ENCODE assay signal across 10 cellular contexts in genomic region chr1:15915991-15916390, GRCh38. TPM values are rescaled to one million over a fixed set of nuclear protein-coding genes. Genes with fewer than 3 reads are reported as not detected.
A peak's percentile ranks its signal among the peaks of the same experiment; 100 is the strongest.
DNase-seq lines count a peak whose midpoint lies in the region; ATAC-seq, FAIRE-seq and TF ChIP-seq lines count a peak whose summit lies in the region.
"Had no signal": no experiment of that assay in that cellular context is flagged by ENCODE, and none has a peak within 500 bp of the region (broad histone marks: within the 10 kb centered on the region; RNA-seq: fewer than 3 reads in every experiment).

No MANE protein-coding gene starts in this region.

- H3K4me2 ChIP-seq in BLaER1 treated with 17β-estradiol and CSF1 and Interleukin-3, amounts not matched to agents 10 nM and 100 nM = peak overlapping the region; percentile 63 to 94 (median 80)
- peak overlapping the region; percentile 72 for H3K4me2 ChIP-seq in GM12878 (ENCODE audit: control insufficient read depth, insufficient read depth)

- peak overlapping the region in 9 of 10 experiments; percentile 8 to 49 (median 22); a peak in 9 of 20 replicates for H3K4me3 ChIP-seq in BLaER1 treated with 17β-estradiol and CSF1 and Interleukin-3, amounts not matched to agents 10 nM and 100 nM
- no peak overlapping the region for H3K4me3 ChIP-seq in GM12878
- peak overlapping the region; percentile 40 to 44 for H3K4me3 ChIP-seq in muscle layer of duodenum (ENCODE audit: low read depth in 1 of 2, low read length in 2 of 2)
- H3K4me3 ChIP-seq: SJCRH30, thoracic aorta had no signal

- H3K9ac ChIP-seq in BLaER1 treated with 17β-estradiol and CSF1 and Interleukin-3, amounts not matched to agents 10 nM and 100 nM = peak overlapping the region; percentile 29 to 74 (median 47); a peak in 11 of 22 replicates
- H3K9ac ChIP-seq in GM12878 (ENCODE audit: control insufficient read depth, insufficient read depth, low read length) = no peak overlapping the region

- in situ Hi-C loops in GM12878 (cut with MboI) = no loop called here

- H3K9me3 ChIP-seq in BLaER1 treated with 17β-estradiol and CSF1 and Interleukin-3, amounts not matched to agents 10 nM and 100 nM (replicated peaks in 1 of 11) = peaks cover 0 to 22% (median 5%) of the 10 kb centered on the region in 11 experiments; a peak in 10 of 22 replicates
- H3K9me3 ChIP-seq in GM12878 (replicated peaks; ENCODE audit: control insufficient read depth, insufficient read depth, low read length) = no peaks in the 10 kb centered on the region
- no peaks in the 10 kb centered on the region for H3K9me3 ChIP-seq in muscle layer of duodenum (ENCODE audit: control insufficient read depth in 1 of 2, low read length in 2 of 2)
- H3K9me3 ChIP-seq: SJCRH30, thoracic aorta had no signal

- peak; percentile 54 for DNase-seq in M059J (ENCODE audit: low read depth)
- DNase-seq in GM12878 (ENCODE audit: low read depth, low spot score) = no peak
- no peak for DNase-seq in NCI-H774 (lab: John Stamatoyannopoulos, UW)
- no peak for DNase-seq in Ammon's horn (ENCODE audit: low spot score)
- DNase-seq in NCI-H345 (lab: John Stamatoyannopoulos, UW) = no peak
- DNase-seq: SJCRH30 had no signal

- TF ChIP-seq RAD21 in GM12878 (IDR thresholded peaks at IDR 0.05; ENCODE audit: insufficient read depth, low read depth, low read length) = no peak

- CTCF ChIA-PET in GM12878 (lab: Yijun Ruan, JAX) = interaction anchor here (1.3 to 3.5 kb wide), 5 partner anchors 9 to 112 kb away, joined by 3 to 22 read pairs (median 5); no protein-coding TSS in a partner anchor

- peak; percentile 61 for FAIRE-seq in GM12878 (lab: Jason Lieb, UNC)

- BruUV-seq in GM12878 (replicated peaks; lab: Mats Ljungman, UMichigan) = no TSS peak

- H3K27me3 ChIP-seq in BLaER1 treated with 17β-estradiol and CSF1 and Interleukin-3, amounts not matched to agents 10 nM and 100 nM = no peaks in the 10 kb centered on the region
- H3K27me3 ChIP-seq in GM12878 (replicated peaks in 1 of 2; ENCODE audit: control insufficient read depth in 2 of 2, insufficient read depth in 2 of 2, low read length in 1 of 2) = no peaks in the 10 kb centered on the region
- no peaks in the 10 kb centered on the region for H3K27me3 ChIP-seq in muscle layer of duodenum (ENCODE audit: low read depth, low read length)
- H3K27me3 ChIP-seq: SJCRH30 had no signal

- peaks cover 0 to 78% (median 44%) of the 10 kb centered on the region in 11 experiments; a peak in 19 of 22 replicates for H4K20me1 ChIP-seq in BLaER1 treated with 17β-estradiol and CSF1 and Interleukin-3, amounts not matched to agents 10 nM and 100 nM
- H4K20me1 ChIP-seq in GM12878 (ENCODE audit: control insufficient read depth, insufficient read depth) = no peaks in the 10 kb centered on the region

- H3K79me2 ChIP-seq in GM12878 (ENCODE audit: control insufficient read depth, insufficient read depth, low read length) = peaks cover 17% of the 10 kb centered on the region

- H2AFZ ChIP-seq in GM12878 (ENCODE audit: control insufficient read depth, low read depth, low read length) = no peak overlapping the region

- H3K27ac ChIP-seq in BLaER1 treated with 17β-estradiol and CSF1 and Interleukin-3, amounts not matched to agents 10 nM and 100 nM = peak overlapping the region in 10 of 11 experiments; percentile 44 to 80 (median 70); a peak in 20 of 22 replicates
- peak overlapping the region; percentile 72; the same call in 1 of the 2 replicates for H3K27ac ChIP-seq in GM12878 (ENCODE audit: control insufficient read depth, insufficient read depth)
- H3K27ac ChIP-seq in muscle layer of duodenum (ENCODE audit: low read length) = no peak overlapping the region
- H3K27ac ChIP-seq: SJCRH30, thoracic aorta had no signal

- ATAC-seq in GM12878 (no peak), GM21717 (IDR thresholded peaks at IDR 0.05; ENCODE audit: unreplicated experiment) (no peak)

- POLR2A ChIA-PET in GM12878 (lab: Charles Lee) = interaction anchor here (0.9 to 1.1 kb wide), 2 partner anchors 77 to 100 kb away, joined by 3 read pairs; no protein-coding TSS in a partner anchor

- WGBS in GM12878 (ENCODE audit: insufficient coverage, insufficient replicate concordance, low lambda C conversion rate, missing lambda C conversion rate) = 75% methylated on average over 4 of the region's 4 CpGs

- no peak for TF ChIP-seq POLR2A in GM12878 (IDR thresholded peaks at IDR 0.05; ENCODE audit: low read depth, low read length)

- no peak for TF ChIP-seq EP300 in GM12878 (IDR thresholded peaks at IDR 0.05; ENCODE audit: borderline replicate concordance in 1 of 2, control insufficient read depth in 1 of 2, low read depth in 2 of 2, low read length in 2 of 2)

- peaks cover 27 to 35% (median 30%) of the 10 kb centered on the region in 10 experiments for H3K4me1 ChIP-seq in BLaER1 treated with 17β-estradiol and CSF1 and Interleukin-3, amounts not matched to agents 10 nM and 100 nM
- H3K4me1 ChIP-seq in GM12878 (ENCODE audit: control insufficient read depth, insufficient read depth, low read length) = peaks cover 33% of the 10 kb centered on the region
- H3K4me1 ChIP-seq in muscle layer of duodenum (ENCODE audit: control insufficient read depth in 1 of 2, insufficient read depth in 2 of 2, low read length in 2 of 2) = peaks cover 0 to 3% of the 10 kb centered on the region in 2 donors
- H3K4me1 ChIP-seq: SJCRH30 had no signal

- SMC1A ChIA-PET in GM12878 (lab: Charles Lee; ENCODE audit: uncharacterized antibody, unreplicated experiment) = interaction anchor here (0.6 to 1.6 kb wide), 4 partner anchors 9 to 319 kb away, joined by 3 to 10 read pairs (median 4); no protein-coding TSS in a partner anchor

- TF ChIP-seq CTCF in GM12878 (IDR thresholded peaks at IDR 0.05 in 2 of 3, conservative IDR thresholded peaks at IDR 0.05 in 1 of 3; ENCODE audit: control insufficient read depth in 2 of 3, extremely low read depth in 1 of 3, insufficient read depth in 1 of 3, low read depth in 3 of 3, low read length in 3 of 3) = no peak

- intact Hi-C loops in GM12878 (cut with micrococcal nuclease; ENCODE audit: unreplicated experiment) = loop anchor here (2.0 to 10.0 kb wide), 2 partner anchors 65 to 101 kb away; no protein-coding TSS in a partner anchor

- RAD21 ChIA-PET in GM12878 (lab: Charles Lee; ENCODE audit: unreplicated experiment) = interaction anchor here (0.8 to 2.5 kb wide), 6 partner anchors 11 to 100 kb away, joined by 3 to 11 read pairs (median 5); partner anchors contain the start of gene ZBTB17

- H3K36me3 ChIP-seq in BLaER1 treated with 17β-estradiol and CSF1 and Interleukin-3, amounts not matched to agents 10 nM and 100 nM = peaks cover 80 to 100% (median 91%) of the 10 kb centered on the region in 11 experiments
- H3K36me3 ChIP-seq in GM12878 (ENCODE audit: control insufficient read depth in 2 of 2, insufficient read depth in 2 of 2, low read length in 1 of 2) = peaks cover 2 to 18% of the 10 kb centered on the region in 2 experiments; a peak in 3 of 4 replicates
- H3K36me3 ChIP-seq in muscle layer of duodenum (ENCODE audit: control insufficient read depth in 1 of 2, insufficient read depth in 2 of 2, low read length in 2 of 2) = peaks cover 30 to 45% of the 10 kb centered on the region in 2 donors

TF ChIP-seq in GM12878, 131 proteins besides CTCF, POLR2A, EP300 and RAD21 (continues in another document):
- TF ChIP-seq RUNX3 (IDR thresholded peaks at IDR 0.05; ENCODE audit: low read length) = peak; percentile 18; the same call in 1 of the 2 replicates
- TF ChIP-seq ZBTB40 (IDR thresholded peaks at IDR 0.05; ENCODE audit: borderline replicate concordance) = peak; percentile 86

RNA-seq across cellular contexts. Expression of gene ZBTB17, which starts 59.9 kb away (rescaled TPM):
- 26.6 and 37.6 TPM in 2 replicates for total RNA-seq in M059J (2014; rRNA removed; shearing (Covaris generic))
- 91.0 and 100 TPM in 2 replicates for total RNA-seq in GM12878 (2013; cell fraction: nucleolus; rRNA removed)
- total RNA-seq in GM12878 (2014; rRNA removed) = 45.2 and 49.8 TPM in 2 replicates
- 19.5 and 22.2 TPM in 2 replicates for total RNA-seq in GM12878 (2014; rRNA removed; fragmentation: Illumina TruSeq; extraction: Trizol)
- total RNA-seq in GM12878 (2021) = 51.0 and 59.4 TPM in 2 replicates
- polyA plus RNA-seq in GM12878 (2011; ENCODE audit: low read depth) = 20.6 TPM
- 19.4 and 40.4 TPM in 2 replicates for polyA plus RNA-seq in GM12878 (2011; rRNA removed)
- polyA plus RNA-seq in GM12878 (2011; cell fraction: cytosol; rRNA removed) = 56.9 and 90.5 TPM in 2 replicates
- polyA plus RNA-seq in GM12878 (2011; cell fraction: nucleus; rRNA removed) = 320 and 372 TPM in 2 replicates
- 33.1 and 40.1 TPM in 2 replicates for polyA plus RNA-seq in GM12878 (2012)
- polyA plus RNA-seq in GM12878 (2014; fragmentation: Illumina TruSeq; extraction: Trizol) = 3.9 and 11.1 TPM in 2 replicates
- 1 to 10 TPM in 1 of 2 experiments, under 1 TPM in 1; 0.87 to 4.3 TPM for polyA plus RNA-seq in GM12878 (2014; fragmentation: Nextera tagmentation; extraction: Ambion mirVana)
- 43.7 and 59.6 TPM in 2 replicates for polyA plus RNA-seq in GM12878 (2014; rRNA removed)
- 10 to 100 TPM; 36.9 to 44.1 TPM for polyA plus RNA-seq in GM12878 (2016; fragmentation: Nextera tagmentation; extraction: Ambion mirVana)
- 44.9 and 67.3 TPM in 2 replicates for polyA minus RNA-seq in GM12878 (2011; rRNA and poly(A)+ RNA removed)
- polyA minus RNA-seq in GM12878 (2011; cell fraction: cytosol; rRNA and poly(A)+ RNA removed) = 24.6 and 29.4 TPM in 2 replicates
- 41.5 and 74.8 TPM in 2 replicates for polyA minus RNA-seq in GM12878 (2011; cell fraction: nucleus; rRNA and poly(A)+ RNA removed)
